Comparison of ENCODE assay signal across 19 cellular contexts in the genomic region with DNA sequence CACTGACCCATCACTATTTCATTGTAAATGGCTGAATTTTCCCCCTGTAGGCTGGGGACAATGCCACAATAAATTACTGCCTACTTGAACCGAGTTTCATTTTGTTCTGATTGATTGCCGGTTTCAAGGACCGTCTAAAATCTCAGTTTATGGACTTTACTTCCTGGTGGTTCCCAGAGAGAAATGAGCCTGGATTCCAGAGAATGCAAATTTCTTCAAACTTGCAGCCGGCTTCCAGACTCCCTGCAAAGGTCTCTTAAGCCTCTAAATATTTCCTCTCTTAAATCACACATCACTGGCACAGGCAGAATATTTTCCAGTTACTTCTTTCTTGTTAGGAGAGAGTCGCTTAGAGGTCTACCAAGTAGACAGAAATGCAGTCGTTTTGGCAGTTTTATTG.
DNase-seq lines count a peak whose midpoint lies in the region; ATAC-seq, FAIRE-seq and TF ChIP-seq lines count a peak whose summit lies in the region.
"Had no signal": no experiment of that assay in that cellular context is flagged by ENCODE, and none has a peak within 500 bp of the region (broad histone marks: within the 10 kb centered on the region; RNA-seq: fewer than 3 reads in every experiment).

No MANE protein-coding gene starts in this region.

- no peaks in the 10 kb centered on the region for H3K23me2 ChIP-seq in H1 (ENCODE audit: low read depth, low read length)

- no peak overlapping the region for H2BK15ac ChIP-seq in H1 (ENCODE audit: low read length)

- no peak overlapping the region for H2AK5ac ChIP-seq in H1 (ENCODE audit: low read depth, low read length)

- TF ChIP-seq EP300 in H1 (IDR thresholded peaks at IDR 0.05; ENCODE audit: borderline replicate concordance in 1 of 2, low read depth in 2 of 2, low read length in 2 of 2) = no peak

- H3K9me3 ChIP-seq in H1 (ENCODE audit: insufficient read depth in 2 of 2, low read depth in 1 of 2, low read length in 1 of 2) = no peaks in the 10 kb centered on the region
- H3K9me3 ChIP-seq in lung (ENCODE audit: control insufficient read depth in 2 of 2, insufficient read depth in 1 of 2, low read length in 1 of 2) = no peaks in the 10 kb centered on the region
- H3K9me3 ChIP-seq: colonic mucosa, tibial nerve had no signal

- no peak overlapping the region for H3K4ac ChIP-seq in H1 (replicated peaks; ENCODE audit: insufficient read length, low read depth, low read length)

- H3K18ac ChIP-seq in H1 (ENCODE audit: extremely low read depth, low read length) = no peak overlapping the region

- no peak overlapping the region for H3K23ac ChIP-seq in H1 (ENCODE audit: insufficient read length)

- no peak overlapping the region for H2BK12ac ChIP-seq in H1 (ENCODE audit: low read depth, low read length)

- peak; percentile 36 for FAIRE-seq in H1 (lab: Jason Lieb, UNC)
- FAIRE-seq: frontal cortex, TTC549 had no signal

- DNase-seq in NCI-H1417 (lab: John Stamatoyannopoulos, UW) (peak in 2 of 3 experiments; percentile 26 to 37), NCI-H1417 treated with DMSO at 0.1 percent for 48 hours (lab: John Stamatoyannopoulos, UW) (no peak), H1 (ENCODE audit: low read depth in 1 of 2, low spot score in 2 of 2) (no peak), lung (ENCODE audit: low spot score) (no peak), type B pancreatic cell (ENCODE audit: extremely low spot score, unreplicated experiment) (no peak), NCI-H526 treated with DMSO at 0.1 percent for 48 hours (lab: John Stamatoyannopoulos, UW) (no peak)
- no peak for DNase-seq in T-helper 2 cell treated with Interferon-gamma antibody and Interleukin-4, amounts not matched to agents 5 μg/mL and 100 μg/mL, for 36 hours (ENCODE audit: low spot score)
- DNase-seq: activated CD8-positive, alpha-beta memory T cell treated with anti-CD3 and anti-CD28 coated beads for 24 hours; colonic mucosa; COR-L47; islet precursor cell; NCI-H1436; NCI-H526 had no signal

- H3K4me1 ChIP-seq in H1 (replicated peaks in 1 of 4; ENCODE audit: control insufficient read depth in 3 of 4, insufficient read depth in 4 of 4, low read length in 3 of 4) (peaks cover 0 to 6% (median 0%) of the 10 kb centered on the region in 4 experiments; a peak in 3 of 7 replicates), lung (ENCODE audit: control insufficient read depth in 2 of 2, insufficient read depth in 2 of 2, low read length in 2 of 2) (peaks cover 2 to 8% of the 10 kb centered on the region in 2 donors)

- H4K20me1 ChIP-seq in H1 (replicated peaks in 1 of 2; ENCODE audit: control insufficient read depth in 1 of 2, insufficient read depth in 2 of 2, low read length in 2 of 2) = no peaks in the 10 kb centered on the region

- no peaks in the 10 kb centered on the region for H3K36me3 ChIP-seq in H1 (ENCODE audit: control insufficient read depth in 2 of 4, insufficient read depth in 4 of 4, low read length in 3 of 4)
- no peaks in the 10 kb centered on the region for H3K36me3 ChIP-seq in lung (ENCODE audit: control insufficient read depth in 2 of 2, insufficient read depth in 2 of 2, low read length in 2 of 2)
- H3K36me3 ChIP-seq: colonic mucosa, tibial nerve had no signal

- TF ChIP-seq CTCF in H1 (IDR thresholded peaks at IDR 0.05; ENCODE audit: control extremely low read depth in 1 of 3, insufficient read depth in 1 of 3, low read depth in 1 of 3, low read length in 3 of 3) = no peak
- TF ChIP-seq CTCF in lung (IDR thresholded peaks at IDR 0.05; ENCODE audit: control extremely low read depth, extremely low read depth) = no peak
- TF ChIP-seq CTCF in type B pancreatic cell (conservative IDR thresholded peaks at IDR 0.05) = no peak

- no peak overlapping the region for H4K91ac ChIP-seq in H1 (replicated peaks; ENCODE audit: insufficient read length, low read length)

- peak; percentile 33 for ATAC-seq in lung (ENCODE audit: insufficient read depth, low FRiP score)
- no peak for ATAC-seq in HG02798 (IDR thresholded peaks at IDR 0.05; ENCODE audit: poor library complexity, unreplicated experiment)

- no peak for TF ChIP-seq POLR2A in H1 (IDR thresholded peaks at IDR 0.05; ENCODE audit: control extremely low read depth in 1 of 2, low read depth in 2 of 2, low read length in 2 of 2)

- H2BK120ac ChIP-seq in H1 (replicated peaks; ENCODE audit: low read depth, low read length) = no peak overlapping the region

- H3K36me3 Mint-ChIP-seq in type B pancreatic cell = peaks cover 3% of the 10 kb centered on the region
- no peaks in the 10 kb centered on the region for H3K36me3 Mint-ChIP-seq in T-helper 2 cell treated with Interferon-gamma antibody and Interleukin-4, amounts not matched to agents 5 μg/mL and 100 μg/mL, for 36 hours (ENCODE audit: low read depth)

- peak overlapping the region; percentile 35 for H3K4me3 Mint-ChIP-seq in type B pancreatic cell
- H3K4me3 Mint-ChIP-seq in T-helper 2 cell treated with Interferon-gamma antibody and Interleukin-4, amounts not matched to agents 5 μg/mL and 100 μg/mL, for 36 hours = no peak overlapping the region
- H3K4me3 Mint-ChIP-seq: neural crest cell had no signal

- H4K8ac ChIP-seq in H1 (ENCODE audit: extremely low read depth, insufficient read depth, low read length) = no peak overlapping the region

- no peak overlapping the region for H2BK5ac ChIP-seq in H1 (ENCODE audit: low read depth, low read length)

- no peak overlapping the region for H4K5ac ChIP-seq in H1 (ENCODE audit: insufficient read length, low read depth, low read length)

- H3K14ac ChIP-seq in H1 (ENCODE audit: insufficient read length) = no peak overlapping the region

- 74% methylated on average over 6 of the region's 6 CpGs; no CpG with 5 or more reads in 1 of the 2 experiments for WGBS in H1 (ENCODE audit: extremely low coverage in 1 of 2, insufficient coverage in 1 of 2, insufficient read length in 1 of 2, insufficient replicate concordance in 2 of 2, low coverage in 1 of 2, low lambda C conversion rate in 2 of 2, missing lambda C conversion rate in 1 of 2), 2 experiments
- 16% methylated on average over 6 of the region's 6 CpGs for WGBS in lung, 2 donors

- H3K79me2 ChIP-seq in H1 (ENCODE audit: control insufficient read depth in 1 of 2, insufficient read depth in 2 of 2, low read length in 2 of 2) = no peaks in the 10 kb centered on the region

- no peaks in the 10 kb centered on the region for H3K79me1 ChIP-seq in H1 (ENCODE audit: low read depth, low read length)

- H3K27ac ChIP-seq in H1 (ENCODE audit: low read depth, low read length) = no peak overlapping the region
- H3K27ac ChIP-seq in lung (ENCODE audit: low read depth in 1 of 2, low read length in 1 of 2) = no peak overlapping the region
- H3K27ac ChIP-seq: 22Rv1, colonic mucosa, tibial nerve had no signal

- TF ChIP-seq RAD21 in H1 (IDR thresholded peaks at IDR 0.05 in 1 of 2, conservative IDR thresholded peaks at IDR 0.05 in 1 of 2; ENCODE audit: low read depth in 2 of 2, low read length in 2 of 2) = no peak

- no peak overlapping the region for H3K56ac ChIP-seq in H1 (replicated peaks; ENCODE audit: insufficient read length, low read depth, low read length)

- H3K27ac Mint-ChIP-seq in type B pancreatic cell = peak overlapping the region; percentile 61
- H3K27ac Mint-ChIP-seq in T-helper 2 cell treated with Interferon-gamma antibody and Interleukin-4, amounts not matched to agents 5 μg/mL and 100 μg/mL, for 36 hours = no peak overlapping the region

- no peaks in the 10 kb centered on the region for H3K27me3 Mint-ChIP-seq in type B pancreatic cell
- peaks cover 33% of the 10 kb centered on the region for H3K27me3 Mint-ChIP-seq in T-helper 2 cell treated with Interferon-gamma antibody and Interleukin-4, amounts not matched to agents 5 μg/mL and 100 μg/mL, for 36 hours (ENCODE audit: low read depth)

- H3K4me2 ChIP-seq in H1 (ENCODE audit: insufficient read depth in 1 of 2, low read depth in 2 of 2, low read length in 2 of 2) = no peak overlapping the region

- H3K9me3 Mint-ChIP-seq in type B pancreatic cell = peaks cover 3% of the 10 kb centered on the region
- no peaks in the 10 kb centered on the region for H3K9me3 Mint-ChIP-seq in T-helper 2 cell treated with Interferon-gamma antibody and Interleukin-4, amounts not matched to agents 5 μg/mL and 100 μg/mL, for 36 hours
- H3K9me3 Mint-ChIP-seq: neural crest cell had no signal

- H3K9ac ChIP-seq in H1 (replicated peaks in 1 of 4; ENCODE audit: extremely low read depth in 1 of 4, low read depth in 3 of 4, low read length in 3 of 4) = no peak overlapping the region

- no peak overlapping the region for H2AFZ ChIP-seq in H1 (ENCODE audit: low read length)

- POLR2A ChIA-PET in H1 (lab: Charles Lee; ENCODE audit: partially characterized antibody) = no interaction called here

- H2BK20ac ChIP-seq in H1 (ENCODE audit: low read length) = no peak overlapping the region

- CTCF ChIA-PET in H1 (lab: Charles Lee; ENCODE audit: partially characterized antibody) = interaction anchor here (0.6 to 1.8 kb wide), 7 partner anchors 9 to 275 kb away, joined by 3 to 9 read pairs (median 3); no protein-coding TSS in a partner anchor

- H3K4me3 ChIP-seq in H1 (ENCODE audit: extremely low read depth in 1 of 4, insufficient read depth in 2 of 4, low read depth in 3 of 4, low read length in 4 of 4) (no peak overlapping the region), lung (no peak overlapping the region)
- H3K4me3 ChIP-seq: colonic mucosa had no signal

- H3K4me1 Mint-ChIP-seq in type B pancreatic cell (ENCODE audit: unreplicated experiment) = peaks cover 17% of the 10 kb centered on the region
- no peaks in the 10 kb centered on the region for H3K4me1 Mint-ChIP-seq in T-helper 2 cell treated with Interferon-gamma antibody and Interleukin-4, amounts not matched to agents 5 μg/mL and 100 μg/mL, for 36 hours (ENCODE audit: low read depth)
- H3K4me1 Mint-ChIP-seq: neural crest cell had no signal

- H3K27me3 ChIP-seq in H1 (replicated peaks in 1 of 4; ENCODE audit: control insufficient read depth in 3 of 4, extremely low read depth in 1 of 4, insufficient read depth in 3 of 4, low read length in 3 of 4) (no peaks in the 10 kb centered on the region), lung (ENCODE audit: control insufficient read depth, insufficient read depth) (no peaks in the 10 kb centered on the region)
- H3K27me3 ChIP-seq: colonic mucosa, tibial nerve had no signal

TF ChIP-seq in H1, 55 proteins besides CTCF, POLR2A, EP300 and RAD21 (continues in another document):
- TF ChIP-seq RBBP5 (IDR thresholded peaks at IDR 0.05; ENCODE audit: borderline replicate concordance, low read depth, low read length) = no peak
- TF ChIP-seq HDAC2 (IDR thresholded peaks at IDR 0.05; ENCODE audit: borderline replicate concordance in 1 of 2, low read depth in 2 of 2, low read length in 2 of 2) = no peak
- TF ChIP-seq CBX5 (IDR thresholded peaks at IDR 0.05; ENCODE audit: low read depth, low read length) = no peak
- no peak for TF ChIP-seq HDAC6 (IDR thresholded peaks at IDR 0.05; ENCODE audit: low read depth, low read length)
- no peak for TF ChIP-seq RFX5 (IDR thresholded peaks at IDR 0.05; ENCODE audit: borderline replicate concordance, low read depth, low read length)
- TF ChIP-seq BCL11A (IDR thresholded peaks at IDR 0.05; ENCODE audit: low read depth in 2 of 2, low read length in 2 of 2) = no peak
- no peak for TF ChIP-seq GTF2F1 (IDR thresholded peaks at IDR 0.05; ENCODE audit: borderline replicate concordance, low read depth, low read length)
- TF ChIP-seq MAFK (IDR thresholded peaks at IDR 0.05; ENCODE audit: low read depth, low read length) = no peak
- TF ChIP-seq CREB1 (IDR thresholded peaks at IDR 0.05) = no peak
- no peak for TF ChIP-seq KDM5A (IDR thresholded peaks at IDR 0.05; ENCODE audit: low read length)

Comparison
In these comparisons a context has a peak if more than half of its experiments do, and no peak if none do; other contexts are left out.
1. DNase-seq: peak in NCI-H1417 (2 of 3); none in NCI-H1417 treated with DMSO at 0.1 percent for 48 hours (single experiment), H1 (0 of 2), lung (single experiment), type B pancreatic cell (single experiment), T-helper 2 cell treated with Interferon-gamma antibody and Interleukin-4, amounts not matched to agents 5 μg/mL and 100 μg/mL, for 36 hours (single experiment) and NCI-H526 treated with DMSO at 0.1 percent for 48 hours (single experiment).